ENCODE assay signal across 23 cellular contexts in the genomic region with DNA sequence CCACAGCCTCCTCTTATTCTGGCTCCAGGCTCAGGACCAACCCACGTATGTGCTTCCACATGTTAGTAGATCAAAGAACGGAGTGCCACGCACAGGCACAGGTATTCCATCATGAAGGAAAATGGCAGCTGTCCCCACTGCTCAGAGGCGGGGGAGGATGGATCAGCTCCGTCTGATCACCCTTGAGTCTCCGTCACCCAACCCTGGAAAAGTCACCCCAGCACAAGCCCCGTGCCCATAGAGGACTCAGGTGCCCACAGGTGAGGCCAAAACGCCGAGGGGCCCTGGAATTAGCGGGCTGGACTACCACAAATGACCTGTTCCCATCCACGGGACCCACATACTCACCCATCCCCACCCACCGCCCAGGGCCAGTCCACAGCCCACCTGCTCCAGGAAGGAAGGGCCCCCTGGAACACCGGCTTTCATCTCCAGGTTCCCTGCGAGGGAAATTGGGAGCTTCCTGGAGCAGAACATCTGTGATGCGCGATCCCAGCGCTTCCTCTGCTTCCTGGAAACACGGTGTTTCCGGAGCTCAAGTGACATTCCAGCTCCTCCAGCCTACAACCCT.
"Had no signal": no experiment of that assay in that cellular context is flagged by ENCODE, and none has a peak within 500 bp of the region (broad histone marks: within the 10 kb centered on the region; RNA-seq: fewer than 3 reads in every experiment).

No MANE protein-coding gene starts in this region.

- H3K4me1 ChIP-seq: esophagus squamous epithelium, gastroesophageal sphincter, left ventricle myocardium inferior, sigmoid colon, testis, tibial nerve had no signal

- DNase-seq: caudate nucleus; effector memory CD4-positive, alpha-beta T cell; esophagus squamous epithelium; foreskin fibroblast; glutamatergic neuron; immature natural killer cell; kidney; left cardiac atrium; left ventricle myocardium inferior; mammary epithelial cell; mucosa of descending colon; natural killer cell; sigmoid colon; stimulated activated CD4-positive, alpha-beta T cell treated with anti-CD3 and anti-CD28 coated beads, Interleukin-2, amount 100 ng/mL, for 24 hours; stimulated activated CD4-positive, alpha-beta T cell treated with anti-CD3 and anti-CD28 coated beads, Interleukin-4, amount 100 ng/mL, for 4 hours; stimulated activated naive B cell treated with anti-CD40 and anti-IgM and Interleukin-4, amounts not matched to agents 10 μg/mL and 1 μg/mL and 100 μg/mL, for 72 hours; stimulated activated naive CD8-positive, alpha-beta T cell treated with anti-CD3 and anti-CD28 coated beads, Interleukin-15, amount 100 ng/mL, for 72 hours; testis had no signal

- H3K4me3 ChIP-seq: coronary artery, esophagus squamous epithelium, gastroesophageal sphincter, left ventricle myocardium inferior, mucosa of descending colon, sigmoid colon, skin epidermis, testis, tibial nerve had no signal

- H3K27me3 ChIP-seq: testis, tibial nerve had no signal

- H3K9me3 ChIP-seq: esophagus squamous epithelium, mucosa of descending colon, sigmoid colon, testis had no signal

- ATAC-seq: gastroesophageal sphincter; left cardiac atrium; mucosa of descending colon; natural killer cell; stimulated activated naive B cell treated with anti-CD40 and anti-IgM and Interleukin-4, amounts not matched to agents 10 μg/mL and 1 μg/mL and 100 μg/mL, for 72 hours; stimulated activated naive CD8-positive, alpha-beta T cell treated with anti-CD3 and anti-CD28 coated beads, Interleukin-15, amount 100 ng/mL, for 72 hours had no signal

- H3K27ac ChIP-seq: coronary artery, epithelial cell of prostate, esophagus squamous epithelium, gastroesophageal sphincter, left ventricle myocardium inferior, sigmoid colon, skin epidermis, testis, tibial nerve had no signal

- H3K36me3 ChIP-seq: esophagus squamous epithelium, gastroesophageal sphincter, left ventricle myocardium inferior, sigmoid colon, tibial nerve had no signal
